8 cellular contexts compared by ENCODE assay signal in genomic region chr2:130920417-130921030, GRCh38.
DNase-seq lines count a peak whose midpoint lies in the region; ATAC-seq and TF ChIP-seq lines count a peak whose summit lies in the region.

No MANE protein-coding gene starts in this region.

- peaks cover 8% of the 10 kb centered on the region; the same call in 1 of the 2 replicates for H3K36me3 Mint-ChIP-seq in WTC11

- peak; percentile 20 for DNase-seq in NK-92 treated with Interleukin-12 subunit alpha and Interleukin-12 subunit beta, amount 100 ng/mL, for 24 hours (lab: John Stamatoyannopoulos, UW)
- DNase-seq in NK-92 (lab: John Stamatoyannopoulos, UW; ENCODE audit: unreplicated experiment) (no peak), NCI-H2107 (lab: John Stamatoyannopoulos, UW) (peak; percentile 31), WTC11 (ENCODE audit: low spot score) (peak; percentile 92), kidney glomerular epithelial cell (lab: John Stamatoyannopoulos, UW) (peak; percentile 37)
- peak; percentile 9 for DNase-seq in central memory CD4-positive, alpha-beta T cell
- peak; percentile 56 for DNase-seq in stimulated activated CD4-positive, alpha-beta T cell treated with anti-CD3 and anti-CD28 coated beads, Interleukin-4, amount 100 ng/mL, for 1 hour

- H3K4me3 Mint-ChIP-seq in WTC11: no peak overlapping the region

- peaks cover 16% of the 10 kb centered on the region for H3K4me1 Mint-ChIP-seq in WTC11

- CTCF ChIA-PET in WTC11 (lab: Charles Lee): interaction anchor here (0.5 to 1.4 kb wide), 29 partner anchors 8 to 227 kb away, joined by 3 to 36 read pairs (median 5); partner anchors contain the start of genes ARHGEF4 and FAM168B

- no peak overlapping the region for H3K27ac Mint-ChIP-seq in WTC11

- ATAC-seq in WTC11 (peak; percentile 77), GM18873 (IDR thresholded peaks at IDR 0.05; ENCODE audit: low FRiP score, unreplicated experiment) (no peak)

- POLR2A ChIA-PET in WTC11 (lab: Charles Lee): no interaction called here

- H3K27me3 Mint-ChIP-seq in WTC11 (ENCODE audit: low read depth): no peaks in the 10 kb centered on the region

- peak; percentile 86 for TF ChIP-seq CTCF in WTC11 (IDR thresholded peaks at IDR 0.05)

- H3K9me3 Mint-ChIP-seq in WTC11: peaks cover 17% of the 10 kb centered on the region

TF ChIP-seq in WTC11, 78 proteins besides CTCF, POLR2A, EP300 and RAD21:
- TF ChIP-seq TEAD1 (CRISPR knock-in tag; IDR thresholded peaks at IDR 0.05) (peak; percentile 93; the same call in 1 of the 2 replicates), NR1H2 (CRISPR knock-in tag; IDR thresholded peaks at IDR 0.05) (no peak)
TF ChIP-seq in WTC11: peak in this region for 1.
